ENCODE assay signal across 1 cellular context in the genomic region with DNA sequence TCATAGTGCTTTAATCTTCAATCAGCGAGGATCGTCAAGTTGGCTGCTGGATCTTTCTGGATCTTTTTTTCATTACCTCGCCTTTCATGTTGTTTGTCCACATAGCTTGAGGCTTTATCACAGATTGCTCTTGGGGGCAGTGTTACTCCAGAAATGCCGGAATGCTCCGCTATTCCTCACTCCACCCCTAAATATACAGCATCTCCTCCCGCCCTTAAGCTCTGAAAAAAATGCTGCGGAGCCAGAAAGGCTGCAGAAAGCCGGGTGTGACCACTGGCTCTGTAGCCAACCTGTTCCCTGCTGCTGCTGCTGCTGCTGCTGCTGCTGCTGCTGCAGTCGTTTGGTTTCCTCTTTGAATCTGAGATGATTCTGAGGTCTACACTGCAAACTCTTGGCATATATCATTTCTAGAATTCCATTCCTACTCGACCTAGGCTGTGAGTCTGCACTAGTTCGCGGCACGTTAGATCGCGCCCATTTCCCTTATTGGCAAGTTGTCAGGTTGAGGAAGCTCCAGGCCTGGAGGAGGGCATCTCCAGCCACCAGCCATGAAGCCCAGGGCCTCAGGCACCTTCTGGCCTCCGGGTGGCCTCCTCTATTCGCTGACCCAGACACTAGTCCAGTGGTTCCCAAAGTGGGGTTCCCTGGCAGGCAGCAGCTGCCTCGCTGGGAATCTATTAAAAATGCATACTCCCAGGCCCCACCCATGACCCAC.
TF ChIP-seq lines count a peak whose summit lies in the region.

No MANE protein-coding gene starts in this region.

TF ChIP-seq in SK-N-SH, 30 proteins besides CTCF, POLR2A, EP300 and RAD21 (continued from another document):
- no peak for TF ChIP-seq GABPA (IDR thresholded peaks at IDR 0.05; ENCODE audit: low read depth)
- TF ChIP-seq, protein P1, sequence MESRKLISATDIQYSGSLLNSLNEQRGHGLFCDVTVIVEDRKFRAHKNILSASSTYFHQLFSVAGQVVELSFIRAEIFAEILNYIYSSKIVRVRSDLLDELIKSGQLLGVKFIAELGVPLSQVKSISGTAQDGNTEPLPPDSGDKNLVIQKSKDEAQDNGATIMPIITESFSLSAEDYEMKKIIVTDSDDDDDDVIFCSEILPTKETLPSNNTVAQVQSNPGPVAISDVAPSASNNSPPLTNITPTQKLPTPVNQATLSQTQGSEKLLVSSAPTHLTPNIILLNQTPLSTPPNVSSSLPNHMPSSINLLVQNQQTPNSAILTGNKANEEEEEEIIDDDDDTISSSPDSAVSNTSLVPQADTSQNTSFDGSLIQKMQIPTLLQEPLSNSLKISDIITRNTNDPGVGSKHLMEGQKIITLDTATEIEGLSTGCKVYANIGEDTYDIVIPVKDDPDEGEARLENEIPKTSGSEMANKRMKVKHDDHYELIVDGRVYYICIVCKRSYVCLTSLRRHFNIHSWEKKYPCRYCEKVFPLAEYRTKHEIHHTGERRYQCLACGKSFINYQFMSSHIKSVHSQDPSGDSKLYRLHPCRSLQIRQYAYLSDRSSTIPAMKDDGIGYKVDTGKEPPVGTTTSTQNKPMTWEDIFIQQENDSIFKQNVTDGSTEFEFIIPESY (IDR thresholded peaks at IDR 0.05; ENCODE audit: borderline replicate concordance, low read depth): 0 out of 2 replicates have a peak, but pooled peaks have one; percentile 23
- TF ChIP-seq, protein P2, sequence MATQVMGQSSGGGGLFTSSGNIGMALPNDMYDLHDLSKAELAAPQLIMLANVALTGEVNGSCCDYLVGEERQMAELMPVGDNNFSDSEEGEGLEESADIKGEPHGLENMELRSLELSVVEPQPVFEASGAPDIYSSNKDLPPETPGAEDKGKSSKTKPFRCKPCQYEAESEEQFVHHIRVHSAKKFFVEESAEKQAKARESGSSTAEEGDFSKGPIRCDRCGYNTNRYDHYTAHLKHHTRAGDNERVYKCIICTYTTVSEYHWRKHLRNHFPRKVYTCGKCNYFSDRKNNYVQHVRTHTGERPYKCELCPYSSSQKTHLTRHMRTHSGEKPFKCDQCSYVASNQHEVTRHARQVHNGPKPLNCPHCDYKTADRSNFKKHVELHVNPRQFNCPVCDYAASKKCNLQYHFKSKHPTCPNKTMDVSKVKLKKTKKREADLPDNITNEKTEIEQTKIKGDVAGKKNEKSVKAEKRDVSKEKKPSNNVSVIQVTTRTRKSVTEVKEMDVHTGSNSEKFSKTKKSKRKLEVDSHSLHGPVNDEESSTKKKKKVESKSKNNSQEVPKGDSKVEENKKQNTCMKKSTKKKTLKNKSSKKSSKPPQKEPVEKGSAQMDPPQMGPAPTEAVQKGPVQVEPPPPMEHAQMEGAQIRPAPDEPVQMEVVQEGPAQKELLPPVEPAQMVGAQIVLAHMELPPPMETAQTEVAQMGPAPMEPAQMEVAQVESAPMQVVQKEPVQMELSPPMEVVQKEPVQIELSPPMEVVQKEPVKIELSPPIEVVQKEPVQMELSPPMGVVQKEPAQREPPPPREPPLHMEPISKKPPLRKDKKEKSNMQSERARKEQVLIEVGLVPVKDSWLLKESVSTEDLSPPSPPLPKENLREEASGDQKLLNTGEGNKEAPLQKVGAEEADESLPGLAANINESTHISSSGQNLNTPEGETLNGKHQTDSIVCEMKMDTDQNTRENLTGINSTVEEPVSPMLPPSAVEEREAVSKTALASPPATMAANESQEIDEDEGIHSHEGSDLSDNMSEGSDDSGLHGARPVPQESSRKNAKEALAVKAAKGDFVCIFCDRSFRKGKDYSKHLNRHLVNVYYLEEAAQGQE (IDR thresholded peaks at IDR 0.05; ENCODE audit: low read depth, low read length): no peak
- TF ChIP-seq NRF1 (IDR thresholded peaks at IDR 0.05; ENCODE audit: low read depth, low read length): no peak
- no peak for TF ChIP-seq RXRA (IDR thresholded peaks at IDR 0.05; ENCODE audit: borderline replicate concordance, low read depth)
